In the genomic region with DNA sequence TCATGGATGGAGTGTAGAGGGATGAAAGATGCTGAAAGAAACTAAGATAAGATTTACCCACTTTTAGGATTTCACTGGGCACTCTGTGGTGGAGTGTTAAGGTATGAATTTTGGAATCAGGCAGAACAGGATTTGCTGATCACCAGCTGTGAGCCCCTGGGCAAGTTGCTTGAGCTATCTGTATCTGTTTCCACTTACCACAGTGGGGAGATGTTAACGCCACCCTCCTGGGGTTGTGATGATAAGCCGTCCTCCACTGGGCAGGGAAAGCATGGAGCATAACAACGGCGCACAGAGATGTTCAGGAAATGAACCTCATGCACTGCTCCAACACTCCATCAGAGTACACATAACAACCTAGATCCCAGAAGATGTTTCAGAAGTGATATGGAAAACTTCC, we compare ENCODE assay signal across 17 cellular contexts.
A peak's percentile ranks its signal among the peaks of the same experiment; 100 is the strongest.
DNase-seq lines count a peak whose midpoint lies in the region; ATAC-seq, FAIRE-seq and TF ChIP-seq lines count a peak whose summit lies in the region.
"Had no signal": no experiment of that assay in that cellular context is flagged by ENCODE, and none has a peak within 500 bp of the region (broad histone marks: within the 10 kb centered on the region; RNA-seq: fewer than 3 reads in every experiment).

No MANE protein-coding gene starts in this region.

- H3K27me3 ChIP-seq in K562 (ENCODE audit: control insufficient read depth in 2 of 2, insufficient read depth in 2 of 2, low read length in 2 of 2): peaks cover 0 to 6% of the 10 kb centered on the region in 2 experiments; a peak in 1 of 5 replicates
- H3K27me3 ChIP-seq in trophoblast cell (ENCODE audit: insufficient read depth, low read length): no peaks in the 10 kb centered on the region
- H3K27me3 ChIP-seq: BLaER1 treated with 17β-estradiol and CSF1 and Interleukin-3, amounts not matched to agents 10 nM and 100 nM had no signal

- H4K91ac ChIP-seq in trophoblast cell (ENCODE audit: low read depth, low read length): no peak overlapping the region

- CTCF ChIA-PET in K562 (lab: Yijun Ruan, JAX; ENCODE audit: low intra/inter-chr PET ratio): no interaction called here

- H3K4me1 Mint-ChIP-seq in osteocyte (ENCODE audit: unreplicated experiment): peaks cover 12% of the 10 kb centered on the region

- H3K27ac Mint-ChIP-seq in osteocyte (ENCODE audit: unreplicated experiment): no peak overlapping the region
- H3K27ac Mint-ChIP-seq: B cell; CD8-positive, alpha-beta T cell had no signal

- H3K27ac ChIP-seq in K562 (ENCODE audit: extremely low read depth, low read depth, low read length) (no peak overlapping the region), trophoblast cell (ENCODE audit: low read depth, low read length) (no peak overlapping the region)
- H3K27ac ChIP-seq: BLaER1 treated with 17β-estradiol and CSF1 and Interleukin-3, amounts not matched to agents 10 nM and 100 nM; HL-60 had no signal

- no peak overlapping the region for H3K23ac ChIP-seq in trophoblast cell (ENCODE audit: low read length)

- TF ChIP-seq POLR2A in K562 (conservative IDR thresholded peaks at IDR 0.05): no peak

- intact Hi-C loops in K562 (cut with micrococcal nuclease): no loop called here

- H3K18ac ChIP-seq in trophoblast cell (ENCODE audit: low read length): no peak overlapping the region

- peak; percentile 82 for FAIRE-seq in K562 (lab: Jason Lieb, UNC)
- FAIRE-seq: GM12878, H1 had no signal

- H3K4me1 ChIP-seq in K562 (replicated peaks in 1 of 2; ENCODE audit: control insufficient read depth in 2 of 2, insufficient read depth in 2 of 2, low read length in 2 of 2) (peaks cover 8 to 14% of the 10 kb centered on the region in 2 experiments; a peak in 4 of 5 replicates), trophoblast cell (ENCODE audit: control insufficient read depth in 1 of 2, insufficient read depth in 2 of 2, low read length in 2 of 2) (no peaks in the 10 kb centered on the region)
- H3K4me1 ChIP-seq: HAP-1 had no signal

- H3K79me2 ChIP-seq in K562 (ENCODE audit: control insufficient read depth, insufficient read depth, low read length) (no peaks in the 10 kb centered on the region), trophoblast cell (ENCODE audit: control insufficient read depth, insufficient read depth, low read length, poor library complexity) (no peaks in the 10 kb centered on the region)

- H3K36me3 Mint-ChIP-seq in osteocyte (ENCODE audit: unreplicated experiment): no peaks in the 10 kb centered on the region
- H3K36me3 Mint-ChIP-seq: CD8-positive, alpha-beta T cell had no signal

- no peak overlapping the region for H4K8ac ChIP-seq in trophoblast cell (ENCODE audit: low read depth, low read length)

- H2BK12ac ChIP-seq in trophoblast cell (ENCODE audit: low read length): no peak overlapping the region

- H3K4me3 ChIP-seq in K562 (no peak overlapping the region), trophoblast cell (ENCODE audit: low read depth, low read length) (no peak overlapping the region)
- H3K4me3 ChIP-seq: BLaER1 treated with 17β-estradiol and CSF1 and Interleukin-3, amounts not matched to agents 10 nM and 100 nM; GM12878; HAP-1 had no signal

- POLR2A ChIA-PET in K562 (lab: Yijun Ruan, JAX): interaction anchor here (0.6 to 1.7 kb wide), 5 partner anchors 9 to 154 kb away, joined by 3 to 7 read pairs (median 4); no protein-coding TSS in a partner anchor

- H3K9ac ChIP-seq in K562 (ENCODE audit: insufficient read depth in 1 of 2, low read depth in 2 of 2, low read length in 2 of 2): no peak overlapping the region
- no peak overlapping the region for H3K9ac ChIP-seq in trophoblast cell (ENCODE audit: low read length)
- H3K9ac ChIP-seq: BLaER1 treated with 17β-estradiol and CSF1 and Interleukin-3, amounts not matched to agents 10 nM and 100 nM had no signal

- no peak for TF ChIP-seq CTCF in K562 (IDR thresholded peaks at IDR 0.05 in 2 of 3, conservative IDR thresholded peaks at IDR 0.05 in 1 of 3; ENCODE audit: insufficient read depth in 2 of 3, low read depth in 1 of 3, low read length in 3 of 3)
- no peak for TF ChIP-seq CTCF in osteocyte (IDR thresholded peaks at IDR 0.05)

- H3K9me1 ChIP-seq in K562 (ENCODE audit: control insufficient read depth, insufficient read depth, low read length): no peaks in the 10 kb centered on the region

- H3K4me3 Mint-ChIP-seq in osteocyte (ENCODE audit: unreplicated experiment): no peak overlapping the region
- H3K4me3 Mint-ChIP-seq: B cell; CD8-positive, alpha-beta T cell had no signal

- H3K4me2 ChIP-seq in K562 (ENCODE audit: insufficient read depth, low read length) (no peak overlapping the region; the same call in 1 of the 2 replicates), trophoblast cell (ENCODE audit: low read length) (no peak overlapping the region)
- H3K4me2 ChIP-seq: BLaER1 treated with 17β-estradiol and CSF1 and Interleukin-3, amounts not matched to agents 10 nM and 100 nM had no signal

- H3K27me3 Mint-ChIP-seq in osteocyte (ENCODE audit: unreplicated experiment): no peaks in the 10 kb centered on the region
- H3K27me3 Mint-ChIP-seq: B cell had no signal

- peak; percentile 69 for ATAC-seq in K562
- ATAC-seq: CD8-positive, alpha-beta T cell; GM12878 had no signal

- H3K9me3 Mint-ChIP-seq in osteocyte (ENCODE audit: unreplicated experiment): no peaks in the 10 kb centered on the region
- H3K9me3 Mint-ChIP-seq: CD8-positive, alpha-beta T cell had no signal

- DNase-seq in ELF-1 (ENCODE audit: low read depth, low spot score): peak; percentile 52
- peak; percentile 59 for DNase-seq in OCI-M1 (lab: John Stamatoyannopoulos, UW)
- peak in 2 of 4 experiments; percentile 64 to 69 for DNase-seq in K562 (ENCODE audit: extremely low read depth in 1 of 4, low spot score in 3 of 4)
- DNase-seq in trophoblast cell: peak; percentile 18 to 48
- DNase-seq in NCI-H1930 (lab: John Stamatoyannopoulos, UW): no peak
- no peak for DNase-seq in T-helper 9 cell
- DNase-seq in osteocyte (ENCODE audit: extremely low spot score, unreplicated experiment): no peak
- DNase-seq: 8988T; Calu3; CD8-positive, alpha-beta T cell; DMS79 treated with DMSO at 0.1 percent for 48 hours had no signal

- H3K9me3 ChIP-seq in K562 (replicated peaks; ENCODE audit: control insufficient read depth, insufficient read depth, low read depth, low read length) (no peaks in the 10 kb centered on the region), trophoblast cell (ENCODE audit: insufficient read depth, low read depth, low read length) (no peaks in the 10 kb centered on the region)
- H3K9me3 ChIP-seq: HAP-1 had no signal

- H2AFZ ChIP-seq in K562 (ENCODE audit: low read depth, low read length) (peak overlapping the region; percentile 53), trophoblast cell (ENCODE audit: insufficient read depth, low read length, poor library complexity) (no peak overlapping the region)

- no peak overlapping the region for H2AK5ac ChIP-seq in trophoblast cell (ENCODE audit: low read length)

- no peak overlapping the region for H3K14ac ChIP-seq in trophoblast cell (ENCODE audit: low read length)

- 4% methylated on average over 4 of the region's 4 CpGs for WGBS in K562 (ENCODE audit: insufficient coverage, low coverage, missing lambda C conversion rate)
- no CpG with 5 or more reads among the region's 4 CpGs for WGBS in trophoblast cell (ENCODE audit: extremely low coverage, insufficient coverage, insufficient read length)

- H3K36me3 ChIP-seq in K562 (ENCODE audit: control insufficient read depth, insufficient read depth, low read length) (no peaks in the 10 kb centered on the region), trophoblast cell (ENCODE audit: control insufficient read depth in 1 of 2, insufficient read depth in 2 of 2, low read length in 2 of 2) (no peaks in the 10 kb centered on the region)
- H3K36me3 ChIP-seq: BLaER1 treated with 17β-estradiol and CSF1 and Interleukin-3, amounts not matched to agents 10 nM and 100 nM; HAP-1 had no signal

- in situ Hi-C loops in K562 (cut with MboI): loop anchor here (5.0 kb wide), 1 partner anchor 121 kb away; no protein-coding TSS in a partner anchor

- TF ChIP-seq RAD21 in K562 (CRISPR knock-in tag; conservative IDR thresholded peaks at IDR 0.05 in 1 of 2, IDR thresholded peaks at IDR 0.05 in 1 of 2): no peak

- TF ChIP-seq EP300 in K562 (IDR thresholded peaks at IDR 0.05; ENCODE audit: low read length): no peak; the same call in 1 of the 2 replicates

- H2BK120ac ChIP-seq in trophoblast cell (ENCODE audit: insufficient read depth, low read length, poor library complexity): no peak overlapping the region

- no peak overlapping the region for H2BK5ac ChIP-seq in trophoblast cell (ENCODE audit: low read depth, low read length, poor library complexity)

- H4K12ac ChIP-seq in trophoblast cell (ENCODE audit: low read depth, low read length): no peak overlapping the region

- no peaks in the 10 kb centered on the region for H3K79me1 ChIP-seq in trophoblast cell (ENCODE audit: low read length)

- H3K4ac ChIP-seq in trophoblast cell (ENCODE audit: low read depth, low read length): no peak overlapping the region

- BruUV-seq in K562 (replicated peaks; lab: Mats Ljungman, UMichigan): no TSS peak

- no peaks in the 10 kb centered on the region for H4K20me1 ChIP-seq in K562 (replicated peaks; ENCODE audit: control insufficient read depth, insufficient read depth, low read length)
- H4K20me1 ChIP-seq: BLaER1 treated with 17β-estradiol and CSF1 and Interleukin-3, amounts not matched to agents 10 nM and 100 nM had no signal

TF ChIP-seq in K562, 482 proteins besides CTCF, POLR2A, EP300 and RAD21 (continues in another document):
- no peak for TF ChIP-seq KLF6 (CRISPR knock-in tag; IDR thresholded peaks at IDR 0.05; ENCODE audit: borderline replicate concordance)
- TF ChIP-seq DPF2 (IDR thresholded peaks at IDR 0.05): peak; percentile 60; the same call in 1 of the 2 replicates

Comparison
In these comparisons a context has a peak if more than half of its experiments do, and no peak if none do; other contexts are left out.
1. DNase-seq: peak in ELF-1 (single experiment), OCI-M1 (single experiment) and trophoblast cell (2 of 2); none in NCI-H1930 (0 of 2), T-helper 9 cell (single experiment) and osteocyte (single experiment).